In the genomic region with DNA sequence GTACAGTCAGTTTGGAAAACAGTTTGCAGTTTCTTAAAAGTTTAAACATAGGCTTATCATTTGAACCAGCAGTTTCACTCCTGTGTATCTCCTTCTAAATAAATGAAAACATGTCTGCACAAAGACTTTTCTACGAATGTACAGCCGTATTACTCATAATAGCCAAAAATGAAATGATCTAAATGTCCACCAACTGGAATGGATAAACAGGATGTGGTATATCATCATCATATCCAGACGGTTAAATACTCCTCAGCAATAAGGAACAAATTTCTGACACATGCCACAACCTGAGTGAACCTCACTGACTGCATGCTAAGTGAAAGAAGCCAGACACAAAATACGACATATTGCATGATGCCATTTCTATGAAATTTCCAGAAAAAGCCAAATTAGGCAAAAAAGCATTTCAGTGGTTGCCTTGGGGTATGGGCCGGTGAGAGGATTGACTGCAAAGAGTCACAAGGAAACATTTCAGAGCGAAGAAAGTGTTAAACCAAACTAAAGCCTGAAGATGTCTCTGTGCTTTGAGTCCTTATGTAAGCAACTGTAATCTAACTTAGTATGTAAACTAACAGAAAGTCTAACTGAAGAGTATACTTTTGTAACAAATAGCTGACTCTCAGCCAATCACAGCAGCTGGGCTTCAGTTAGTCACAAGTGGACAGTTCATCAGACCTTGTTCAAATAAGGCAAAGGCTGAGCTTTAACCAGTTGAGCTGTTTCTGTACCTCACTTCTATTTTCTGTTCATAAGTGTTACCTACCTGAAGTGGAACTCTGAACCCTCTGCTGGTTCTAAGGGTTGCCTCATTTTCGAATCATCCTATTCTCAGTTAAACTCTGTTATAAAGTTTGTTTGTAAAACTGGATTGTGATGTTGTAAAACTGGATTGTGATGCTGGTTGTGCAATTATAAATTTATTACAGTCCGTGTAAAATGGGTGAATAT, we compare ENCODE assay signal across 8 cellular contexts.
DNase-seq lines count a peak whose midpoint lies in the region; ATAC-seq and TF ChIP-seq lines count a peak whose summit lies in the region.

No MANE protein-coding gene starts in this region.

- no peaks in the 10 kb centered on the region for H3K36me3 Mint-ChIP-seq in CD14-positive monocyte
- no peaks in the 10 kb centered on the region for H3K36me3 Mint-ChIP-seq in activated T-helper 17 cell treated with anti-CD3 and anti-CD28 coated beads, Interleukin-2, amount 50 U/mL, for 72 hours (ENCODE audit: low read depth)
- no peaks in the 10 kb centered on the region for H3K36me3 Mint-ChIP-seq in naive thymus-derived CD4-positive, alpha-beta T cell

- no peaks in the 10 kb centered on the region for H3K36me3 ChIP-seq in naive thymus-derived CD4-positive, alpha-beta T cell (ENCODE audit: control insufficient read depth in 2 of 3, insufficient read depth in 3 of 3, low read length in 3 of 3)

- H3K27me3 Mint-ChIP-seq in CD14-positive monocyte (ENCODE audit: low read depth in 3 of 3), result peaks cover 0 to 4% (median 0%) of the 10 kb centered on the region in 3 donors
- peaks cover 24% of the 10 kb centered on the region for H3K27me3 Mint-ChIP-seq in activated T-helper 17 cell treated with anti-CD3 and anti-CD28 coated beads, Interleukin-2, amount 50 U/mL, for 72 hours
- peaks cover 15 to 50% (median 34%) of the 10 kb centered on the region in 5 donors for H3K27me3 Mint-ChIP-seq in naive thymus-derived CD4-positive, alpha-beta T cell

- ATAC-seq in GM19395 (IDR thresholded peaks at IDR 0.05; ENCODE audit: unreplicated experiment) (peak; percentile 74), HG03439 (IDR thresholded peaks at IDR 0.05; ENCODE audit: unreplicated experiment) (peak; percentile 58)
- ATAC-seq in activated T-helper 17 cell treated with anti-CD3 and anti-CD28 coated beads, Interleukin-2, amount 50 U/mL, for 72 hours (replicated peaks), result peak; percentile 71
- ATAC-seq in naive thymus-derived CD4-positive, alpha-beta T cell, result peak; percentile 54

- TF ChIP-seq CTCF in CD14-positive monocyte (IDR thresholded peaks at IDR 0.05), result peak; percentile 24

- H3K4me1 Mint-ChIP-seq in CD14-positive monocyte, result peaks cover 71% of the 10 kb centered on the region
- no peaks in the 10 kb centered on the region for H3K4me1 Mint-ChIP-seq in activated T-helper 17 cell treated with anti-CD3 and anti-CD28 coated beads, Interleukin-2, amount 50 U/mL, for 72 hours
- H3K4me1 Mint-ChIP-seq in naive thymus-derived CD4-positive, alpha-beta T cell, result peaks cover 0 to 30% (median 11%) of the 10 kb centered on the region in 7 donors

- H3K9me3 ChIP-seq in naive thymus-derived CD4-positive, alpha-beta T cell (ENCODE audit: control insufficient read depth in 2 of 3, low read length in 3 of 3), result no peaks in the 10 kb centered on the region

- CTCF ChIA-PET in naive thymus-derived CD4-positive, alpha-beta T cell (lab: Charles Lee), result no interaction called here

- peak overlapping the region in 5 of 7 donors; percentile 5 to 87 (median 73) for H3K27ac Mint-ChIP-seq in CD14-positive monocyte
- no peak overlapping the region for H3K27ac Mint-ChIP-seq in activated T-helper 17 cell treated with anti-CD3 and anti-CD28 coated beads, Interleukin-2, amount 50 U/mL, for 72 hours
- H3K27ac Mint-ChIP-seq in naive thymus-derived CD4-positive, alpha-beta T cell, result peak overlapping the region in 1 of 9 donors; percentile 50

- intact Hi-C loops in CD14-positive monocyte (cut with micrococcal nuclease), result loop anchor here in 1 of 2 donors (10.0 kb wide), 1 partner anchor 64 kb away; a partner anchor contains a TSS
- intact Hi-C loops in naive thymus-derived CD4-positive, alpha-beta T cell (cut with micrococcal nuclease), result no loop called here

- no peak overlapping the region for H3K4me3 ChIP-seq in naive thymus-derived CD4-positive, alpha-beta T cell (ENCODE audit: low read length)

- H3K4me3 Mint-ChIP-seq in CD14-positive monocyte, result no peak overlapping the region
- H3K4me3 Mint-ChIP-seq in activated T-helper 17 cell treated with anti-CD3 and anti-CD28 coated beads, Interleukin-2, amount 50 U/mL, for 72 hours, result no peak overlapping the region
- H3K4me3 Mint-ChIP-seq in naive thymus-derived CD4-positive, alpha-beta T cell, result peak overlapping the region in 1 of 10 donors; percentile 41

- no peak overlapping the region for H3K27ac ChIP-seq in naive thymus-derived CD4-positive, alpha-beta T cell (ENCODE audit: low read depth, low read length)

- no peaks in the 10 kb centered on the region for H3K27me3 ChIP-seq in naive thymus-derived CD4-positive, alpha-beta T cell (ENCODE audit: control insufficient read depth in 2 of 2, insufficient read depth in 2 of 2, low read length in 2 of 2)

- POLR2A ChIA-PET in naive thymus-derived CD4-positive, alpha-beta T cell (lab: Charles Lee), result no interaction called here

- DNase-seq in CD14-positive monocyte (ENCODE audit: low spot score), result no peak
- no peak for DNase-seq in naive thymus-derived CD4-positive, alpha-beta T cell
- DNase-seq in globus pallidus (ENCODE audit: low spot score), result no peak
- DNase-seq in NCI-H1694 (lab: John Stamatoyannopoulos, UW), result no peak
- DNase-seq in activated CD8-positive, alpha-beta memory T cell treated with anti-CD3 and anti-CD28 coated beads for 24 hours, result no peak

- H3K4me1 ChIP-seq in naive thymus-derived CD4-positive, alpha-beta T cell (ENCODE audit: control insufficient read depth in 2 of 2, insufficient read depth in 2 of 2, low read length in 2 of 2), result no peaks in the 10 kb centered on the region

- H3K9me3 Mint-ChIP-seq in CD14-positive monocyte, result no peaks in the 10 kb centered on the region
- no peaks in the 10 kb centered on the region for H3K9me3 Mint-ChIP-seq in activated T-helper 17 cell treated with anti-CD3 and anti-CD28 coated beads, Interleukin-2, amount 50 U/mL, for 72 hours
- no peaks in the 10 kb centered on the region for H3K9me3 Mint-ChIP-seq in naive thymus-derived CD4-positive, alpha-beta T cell
